Comparison of ENCODE assay signal across 21 cellular contexts in the genomic region with DNA sequence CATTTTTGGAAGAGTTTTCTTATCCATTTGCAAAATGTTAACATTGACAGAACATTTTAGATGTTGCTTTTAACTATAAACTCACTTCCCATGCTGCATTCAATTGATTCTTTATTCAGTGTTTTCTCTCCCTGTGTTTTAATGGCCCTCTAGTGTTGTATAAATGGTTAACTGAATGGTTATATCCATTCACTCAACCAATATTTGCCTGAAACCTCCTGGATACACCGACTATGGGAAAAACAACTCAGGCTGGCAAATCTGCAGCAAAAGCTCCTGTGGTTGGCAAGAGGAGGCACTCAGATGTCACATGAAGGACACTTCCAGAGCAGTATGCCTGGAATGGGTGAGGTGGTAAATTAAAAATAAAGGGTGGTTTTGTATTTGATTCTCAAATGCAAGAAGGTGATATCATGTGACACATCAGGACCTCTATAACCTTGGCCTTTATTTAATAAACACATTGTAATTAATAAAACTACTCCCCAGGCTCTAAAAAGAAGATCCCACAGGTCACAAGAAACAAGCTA.
A peak's percentile ranks its signal among the peaks of the same experiment; 100 is the strongest.
DNase-seq lines count a peak whose midpoint lies in the region; ATAC-seq, FAIRE-seq and TF ChIP-seq lines count a peak whose summit lies in the region.
"Had no signal": no experiment of that assay in that cellular context is flagged by ENCODE, and none has a peak within 500 bp of the region (broad histone marks: within the 10 kb centered on the region; RNA-seq: fewer than 3 reads in every experiment).

No MANE protein-coding gene starts in this region.

- no peaks in the 10 kb centered on the region for H3K9me1 ChIP-seq in K562 (ENCODE audit: control insufficient read depth, insufficient read depth, low read length)

- TF ChIP-seq POLR2A in heart left ventricle (IDR thresholded peaks at IDR 0.05) (no peak), K562 (conservative IDR thresholded peaks at IDR 0.05) (no peak)

- no peaks in the 10 kb centered on the region for H3K9me3 Mint-ChIP-seq in type B pancreatic cell
- no peaks in the 10 kb centered on the region for H3K9me3 Mint-ChIP-seq in activated CD4-positive, alpha-beta T cell treated with anti-CD3 and anti-CD28 coated beads for 36 hours (ENCODE audit: low read depth)
- H3K9me3 Mint-ChIP-seq: natural killer cell had no signal

- H3K27ac Mint-ChIP-seq in type B pancreatic cell, result peak overlapping the region; percentile 90
- no peak overlapping the region for H3K27ac Mint-ChIP-seq in activated CD4-positive, alpha-beta T cell treated with anti-CD3 and anti-CD28 coated beads for 36 hours
- H3K27ac Mint-ChIP-seq: natural killer cell had no signal

- peaks cover 6% of the 10 kb centered on the region for H3F3A ChIP-seq in smooth muscle cell (ENCODE audit: low read depth)

- ATAC-seq in heart left ventricle, result peak in 2 of 4 donors; percentile 25 to 41
- ATAC-seq in K562, result no peak
- ATAC-seq in activated CD4-positive, alpha-beta T cell treated with anti-CD3 and anti-CD28 coated beads for 36 hours, result no peak
- no peak for ATAC-seq in GM21825 (IDR thresholded peaks at IDR 0.05; ENCODE audit: unreplicated experiment)
- ATAC-seq: GM12878, natural killer cell had no signal

- intact Hi-C loops in heart left ventricle (cut with DNase I), result loop anchor here in 1 of 10 donors (5.0 kb wide), 1 partner anchor 103 kb away; no protein-coding TSS in a partner anchor
- intact Hi-C loops in K562 (cut with micrococcal nuclease), result no loop called here
- intact Hi-C loops in activated CD4-positive, alpha-beta T cell treated with anti-CD3 and anti-CD28 coated beads for 36 hours (cut with DNase I, micrococcal nuclease), result no loop called here

- TF ChIP-seq EP300 in K562 (IDR thresholded peaks at IDR 0.05; ENCODE audit: low read length), result no peak

- H3K4me3 ChIP-seq in heart left ventricle, result no peak overlapping the region
- no peak overlapping the region for H3K4me3 ChIP-seq in right atrium auricular region
- no peak overlapping the region for H3K4me3 ChIP-seq in K562
- no peak overlapping the region for H3K4me3 ChIP-seq in smooth muscle cell
- H3K4me3 ChIP-seq: adrenal gland, cardiac muscle cell, esophagus muscularis mucosa, GM12878, lung had no signal

- in situ Hi-C loops in K562 (cut with MboI), result no loop called here

- H2AFZ ChIP-seq in K562 (ENCODE audit: low read depth, low read length) (no peak overlapping the region), smooth muscle cell (ENCODE audit: low read depth) (no peak overlapping the region)

- H3K79me2 ChIP-seq in K562 (ENCODE audit: control insufficient read depth, insufficient read depth, low read length) (no peaks in the 10 kb centered on the region), smooth muscle cell (ENCODE audit: low read depth) (peaks cover 7% of the 10 kb centered on the region)

- H4K20me1 ChIP-seq in K562 (replicated peaks; ENCODE audit: control insufficient read depth, insufficient read depth, low read length) (no peaks in the 10 kb centered on the region), smooth muscle cell (ENCODE audit: low read depth) (peaks cover 42% of the 10 kb centered on the region)

- POLR2A ChIA-PET in K562 (lab: Yijun Ruan, JAX), result no interaction called here
- POLR2A ChIA-PET in activated CD4-positive, alpha-beta T cell treated with anti-CD3 and anti-CD28 coated beads for 36 hours (lab: Charles Lee), result no interaction called here

- no peaks in the 10 kb centered on the region for H3K27me3 Mint-ChIP-seq in type B pancreatic cell
- H3K27me3 Mint-ChIP-seq in activated CD4-positive, alpha-beta T cell treated with anti-CD3 and anti-CD28 coated beads for 36 hours, result no peaks in the 10 kb centered on the region

- CTCF ChIA-PET in K562 (lab: Yijun Ruan, JAX; ENCODE audit: low intra/inter-chr PET ratio), result no interaction called here
- CTCF ChIA-PET in activated CD4-positive, alpha-beta T cell treated with anti-CD3 and anti-CD28 coated beads for 36 hours (lab: Charles Lee), result no interaction called here

- H3K9me3 ChIP-seq in heart left ventricle (no peaks in the 10 kb centered on the region), right atrium auricular region (no peaks in the 10 kb centered on the region), K562 (replicated peaks; ENCODE audit: control insufficient read depth, insufficient read depth, low read depth, low read length) (no peaks in the 10 kb centered on the region), smooth muscle cell (replicated peaks; ENCODE audit: low read depth) (no peaks in the 10 kb centered on the region)
- H3K9me3 ChIP-seq: adrenal gland, esophagus muscularis mucosa had no signal

- peaks cover 59% of the 10 kb centered on the region for H3K4me1 Mint-ChIP-seq in type B pancreatic cell (ENCODE audit: unreplicated experiment)
- H3K4me1 Mint-ChIP-seq in activated CD4-positive, alpha-beta T cell treated with anti-CD3 and anti-CD28 coated beads for 36 hours, result no peaks in the 10 kb centered on the region
- H3K4me1 Mint-ChIP-seq: natural killer cell had no signal

- H3K4me1 ChIP-seq in heart left ventricle, result peaks cover 0 to 44% (median 20%) of the 10 kb centered on the region in 12 donors
- H3K4me1 ChIP-seq in right atrium auricular region, result no peaks in the 10 kb centered on the region
- H3K4me1 ChIP-seq in K562 (replicated peaks in 1 of 2; ENCODE audit: control insufficient read depth in 2 of 2, insufficient read depth in 2 of 2, low read length in 2 of 2), result no peaks in the 10 kb centered on the region
- H3K4me1 ChIP-seq in smooth muscle cell (ENCODE audit: low read depth), result peaks cover 16% of the 10 kb centered on the region

- no peak overlapping the region for H3K4me2 ChIP-seq in K562 (ENCODE audit: insufficient read depth, low read length)
- no peak overlapping the region for H3K4me2 ChIP-seq in smooth muscle cell

- peaks cover 0 to 79% (median 49%) of the 10 kb centered on the region in 9 donors for H3K36me3 ChIP-seq in heart left ventricle
- H3K36me3 ChIP-seq in right atrium auricular region, result peaks cover 36% of the 10 kb centered on the region
- H3K36me3 ChIP-seq in K562 (ENCODE audit: control insufficient read depth, insufficient read depth, low read length), result no peaks in the 10 kb centered on the region
- peaks cover 5% of the 10 kb centered on the region for H3K36me3 ChIP-seq in smooth muscle cell (ENCODE audit: low read depth)
- H3K36me3 ChIP-seq: cardiac muscle cell had no signal

- H3K27me3 ChIP-seq in heart left ventricle, result no peaks in the 10 kb centered on the region
- no peaks in the 10 kb centered on the region for H3K27me3 ChIP-seq in right atrium auricular region
- H3K27me3 ChIP-seq in K562 (ENCODE audit: control insufficient read depth in 2 of 2, insufficient read depth in 2 of 2, low read length in 2 of 2), result no peaks in the 10 kb centered on the region; a peak in 1 of 5 replicates
- no peaks in the 10 kb centered on the region for H3K27me3 ChIP-seq in smooth muscle cell (ENCODE audit: low read depth)
- H3K27me3 ChIP-seq: adrenal gland, esophagus muscularis mucosa had no signal

- TF ChIP-seq CTCF in heart left ventricle (IDR thresholded peaks at IDR 0.05) (no peak), right atrium auricular region (IDR thresholded peaks at IDR 0.05) (no peak), K562 (IDR thresholded peaks at IDR 0.05 in 2 of 3, conservative IDR thresholded peaks at IDR 0.05 in 1 of 3; ENCODE audit: insufficient read depth in 2 of 3, low read depth in 1 of 3, low read length in 3 of 3) (no peak), type B pancreatic cell (conservative IDR thresholded peaks at IDR 0.05) (no peak), smooth muscle cell (IDR thresholded peaks at IDR 0.05; ENCODE audit: borderline replicate concordance, insufficient read depth, poor library complexity, severe bottlenecking) (no peak)

- H3K27ac ChIP-seq in heart left ventricle (peak overlapping the region in 10 of 12 donors; percentile 15 to 73 (median 48)), right atrium auricular region (no peak overlapping the region), K562 (ENCODE audit: extremely low read depth, low read depth, low read length) (no peak overlapping the region), smooth muscle cell (ENCODE audit: low read depth) (no peak overlapping the region)
- H3K27ac ChIP-seq: cardiac muscle cell had no signal

- peaks cover 28% of the 10 kb centered on the region for H3K36me3 Mint-ChIP-seq in type B pancreatic cell
- H3K36me3 Mint-ChIP-seq in activated CD4-positive, alpha-beta T cell treated with anti-CD3 and anti-CD28 coated beads for 36 hours (ENCODE audit: low read depth), result no peaks in the 10 kb centered on the region
- H3K36me3 Mint-ChIP-seq: natural killer cell had no signal

- BruUV-seq in K562 (replicated peaks; lab: Mats Ljungman, UMichigan), result no TSS peak

- no peak for DNase-seq in heart left ventricle
- DNase-seq in right atrium auricular region (ENCODE audit: low spot score), result no peak
- DNase-seq in K562 (ENCODE audit: extremely low read depth in 1 of 4, low spot score in 3 of 4), result no peak
- DNase-seq in myocyte (ENCODE audit: low read depth), result peak; percentile 56
- DNase-seq in type B pancreatic cell (ENCODE audit: extremely low spot score, unreplicated experiment), result no peak
- DNase-seq in activated CD4-positive, alpha-beta T cell treated with anti-CD3 and anti-CD28 coated beads for 36 hours, result no peak
- DNase-seq in smooth muscle cell (lab: John Stamatoyannopoulos, UW; ENCODE audit: unreplicated experiment), result no peak
- DNase-seq: activated CD4-positive, alpha-beta T cell treated with anti-CD3 and anti-CD28 coated beads for 4 hours; activated effector memory CD4-positive, alpha-beta T cell treated with anti-CD3 and anti-CD28 coated beads, Interleukin-2, amount 50 U/mL, for 16 hours; adrenal gland; H7; natural killer cell; NCI-H345; stimulated activated CD4-positive, alpha-beta T cell treated with anti-CD3 and anti-CD28 coated beads, Interleukin-4, amount 100 ng/mL, for 4 hours had no signal

- 38 to 60% (median 54%) methylated on average over 1 of the region's 1 CpG for WGBS in heart left ventricle, 4 donors
- 11% methylated on average over 1 of the region's 1 CpG for WGBS in K562 (ENCODE audit: insufficient coverage, low coverage, missing lambda C conversion rate)
- 96% methylated on average over 1 of the region's 1 CpG for WGBS in smooth muscle cell (ENCODE audit: low lambda C conversion rate)

- no peak for FAIRE-seq in K562 (lab: Jason Lieb, UNC)
- FAIRE-seq: GM12878, TTC549, urothelium cell line had no signal

- no peak overlapping the region for H3K9ac ChIP-seq in K562 (ENCODE audit: insufficient read depth in 1 of 2, low read depth in 2 of 2, low read length in 2 of 2)
- H3K9ac ChIP-seq in smooth muscle cell (ENCODE audit: low read depth), result no peak overlapping the region

- TF ChIP-seq RAD21 in K562 (CRISPR knock-in tag; conservative IDR thresholded peaks at IDR 0.05 in 1 of 2, IDR thresholded peaks at IDR 0.05 in 1 of 2), result no peak

- peak overlapping the region; percentile 34 for H3K4me3 Mint-ChIP-seq in type B pancreatic cell
- H3K4me3 Mint-ChIP-seq in activated CD4-positive, alpha-beta T cell treated with anti-CD3 and anti-CD28 coated beads for 36 hours, result no peak overlapping the region
- H3K4me3 Mint-ChIP-seq: natural killer cell had no signal

TF ChIP-seq in K562, 482 proteins besides CTCF, POLR2A, EP300 and RAD21 (continues in another document):
- TF ChIP-seq DIDO1 (tag; IDR thresholded peaks at IDR 0.05; ENCODE audit: low read depth) (no peak), SMARCA5 (IDR thresholded peaks at IDR 0.05) (no peak)

Comparison
In these comparisons a context has a peak if more than half of its experiments do, and no peak if none do; other contexts are left out.
1. H3K27ac ChIP-seq: peak in heart left ventricle (10 of 12); none in right atrium auricular region (0 of 2), K562 (single experiment) and smooth muscle cell (single experiment).